Comparison of ENCODE assay signal across 1 cellular context in the genomic region with DNA sequence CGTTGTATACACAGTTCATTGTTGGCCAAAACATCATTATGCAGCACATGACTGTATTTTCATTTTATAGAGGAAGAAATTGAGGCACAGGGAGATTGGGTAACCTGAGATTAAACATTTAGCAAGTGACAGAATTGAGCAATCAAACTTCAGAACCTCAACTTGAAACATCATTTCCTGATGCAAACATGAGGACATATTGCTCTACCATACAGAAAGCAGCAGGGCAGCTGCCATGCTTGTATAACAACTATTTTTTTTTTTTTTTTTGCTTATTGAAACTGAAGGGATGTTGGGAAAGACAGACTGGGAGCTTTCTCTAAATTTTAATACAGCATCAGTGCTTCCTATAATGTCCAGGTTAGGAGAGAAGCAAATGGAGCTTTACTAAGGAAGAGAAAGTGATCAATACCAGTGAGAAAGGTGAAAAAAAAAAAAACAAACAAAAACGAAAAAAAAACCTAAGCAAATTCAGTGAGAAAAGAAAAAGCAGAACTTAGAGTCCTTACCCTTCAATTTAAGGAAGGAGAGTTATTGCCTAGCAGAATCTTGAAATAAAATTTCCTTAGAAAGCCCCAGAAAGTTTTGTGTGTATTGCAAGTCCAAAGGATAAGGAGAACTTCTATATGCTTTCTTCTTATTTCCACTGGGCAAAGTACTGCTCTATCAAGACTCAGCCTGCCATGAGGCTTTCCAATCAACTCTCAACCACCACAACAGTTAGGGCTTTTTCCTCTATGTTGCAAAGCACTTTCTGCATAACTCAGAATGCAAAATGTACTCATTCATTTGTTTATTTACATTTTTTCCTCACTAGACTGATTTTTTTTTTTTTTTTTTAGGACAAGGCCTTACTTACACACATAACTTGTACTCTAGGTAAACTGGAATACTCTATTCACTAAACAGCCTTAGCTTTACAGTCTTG.
TF ChIP-seq lines count a peak whose summit lies in the region.

No MANE protein-coding gene starts in this region.

TF ChIP-seq in GM12878, 131 proteins besides CTCF, POLR2A, EP300 and RAD21 (continued from another document):
- 0 out of 2 replicates have a peak, but pooled peaks have one; percentile 26 for TF ChIP-seq ATF2 (IDR thresholded peaks at IDR 0.05; ENCODE audit: low read length)
- no peak for TF ChIP-seq KLF5 (IDR thresholded peaks at IDR 0.05; ENCODE audit: partially characterized antibody)
- peak; percentile 18; the same call in 1 of the 2 replicates for TF ChIP-seq SMC3 (IDR thresholded peaks at IDR 0.05; ENCODE audit: borderline replicate concordance, low read length)
- no peak for TF ChIP-seq NR2C2 (IDR thresholded peaks at IDR 0.05; ENCODE audit: borderline replicate concordance, control insufficient read depth, insufficient read length, low read depth)
- TF ChIP-seq ZNF384 (IDR thresholded peaks at IDR 0.05; ENCODE audit: borderline replicate concordance, low read depth, low read length), result peak; percentile 84
- peak; percentile 75 for TF ChIP-seq CUX1 (IDR thresholded peaks at IDR 0.05; ENCODE audit: insufficient replicate concordance, low read depth, low read length)
- 0 out of 2 replicates have a peak, but pooled peaks have one; percentile 19 for TF ChIP-seq MTA2 (IDR thresholded peaks at IDR 0.05; ENCODE audit: low read depth)
- no peak for TF ChIP-seq ETV6 (conservative IDR thresholded peaks at IDR 0.05 in 1 of 2, IDR thresholded peaks at IDR 0.05 in 1 of 2; ENCODE audit: borderline replicate concordance in 1 of 2, low read depth in 1 of 2)
- TF ChIP-seq MYC (IDR thresholded peaks at IDR 0.05; ENCODE audit: insufficient read depth, insufficient read length, insufficient replicate concordance, low read length, severe bottlenecking), result no peak
- TF ChIP-seq JUNB (IDR thresholded peaks at IDR 0.05), result no peak
- TF ChIP-seq, protein P1, sequence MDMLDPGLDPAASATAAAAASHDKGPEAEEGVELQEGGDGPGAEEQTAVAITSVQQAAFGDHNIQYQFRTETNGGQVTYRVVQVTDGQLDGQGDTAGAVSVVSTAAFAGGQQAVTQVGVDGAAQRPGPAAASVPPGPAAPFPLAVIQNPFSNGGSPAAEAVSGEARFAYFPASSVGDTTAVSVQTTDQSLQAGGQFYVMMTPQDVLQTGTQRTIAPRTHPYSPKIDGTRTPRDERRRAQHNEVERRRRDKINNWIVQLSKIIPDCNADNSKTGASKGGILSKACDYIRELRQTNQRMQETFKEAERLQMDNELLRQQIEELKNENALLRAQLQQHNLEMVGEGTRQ (IDR thresholded peaks at IDR 0.05; ENCODE audit: borderline replicate concordance, low read depth, low read length), result no peak
- TF ChIP-seq ZNF687 (IDR thresholded peaks at IDR 0.05), result no peak
- TF ChIP-seq RELB (IDR thresholded peaks at IDR 0.05; ENCODE audit: low read depth), result 0 out of 2 replicates have a peak, but pooled peaks have one; percentile 26
- TF ChIP-seq IKZF2 (IDR thresholded peaks at IDR 0.05), result peak in 1 of 2 experiments; percentile 13; a peak in 1 of 4 replicates
- TF ChIP-seq POLR2AphosphoS5 (IDR thresholded peaks at IDR 0.05; ENCODE audit: low read length), result 0 out of 2 replicates have a peak, but pooled peaks have one; percentile 33
- TF ChIP-seq, protein P2, sequence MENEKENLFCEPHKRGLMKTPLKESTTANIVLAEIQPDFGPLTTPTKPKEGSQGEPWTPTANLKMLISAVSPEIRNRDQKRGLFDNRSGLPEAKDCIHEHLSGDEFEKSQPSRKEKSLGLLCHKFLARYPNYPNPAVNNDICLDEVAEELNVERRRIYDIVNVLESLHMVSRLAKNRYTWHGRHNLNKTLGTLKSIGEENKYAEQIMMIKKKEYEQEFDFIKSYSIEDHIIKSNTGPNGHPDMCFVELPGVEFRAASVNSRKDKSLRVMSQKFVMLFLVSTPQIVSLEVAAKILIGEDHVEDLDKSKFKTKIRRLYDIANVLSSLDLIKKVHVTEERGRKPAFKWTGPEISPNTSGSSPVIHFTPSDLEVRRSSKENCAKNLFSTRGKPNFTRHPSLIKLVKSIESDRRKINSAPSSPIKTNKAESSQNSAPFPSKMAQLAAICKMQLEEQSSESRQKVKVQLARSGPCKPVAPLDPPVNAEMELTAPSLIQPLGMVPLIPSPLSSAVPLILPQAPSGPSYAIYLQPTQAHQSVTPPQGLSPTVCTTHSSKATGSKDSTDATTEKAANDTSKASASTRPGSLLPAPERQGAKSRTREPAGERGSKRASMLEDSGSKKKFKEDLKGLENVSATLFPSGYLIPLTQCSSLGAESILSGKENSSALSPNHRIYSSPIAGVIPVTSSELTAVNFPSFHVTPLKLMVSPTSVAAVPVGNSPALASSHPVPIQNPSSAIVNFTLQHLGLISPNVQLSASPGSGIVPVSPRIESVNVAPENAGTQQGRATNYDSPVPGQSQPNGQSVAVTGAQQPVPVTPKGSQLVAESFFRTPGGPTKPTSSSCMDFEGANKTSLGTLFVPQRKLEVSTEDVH (IDR thresholded peaks at IDR 0.05; ENCODE audit: low read depth, partially characterized antibody), result no peak
- TF ChIP-seq, protein P3, sequence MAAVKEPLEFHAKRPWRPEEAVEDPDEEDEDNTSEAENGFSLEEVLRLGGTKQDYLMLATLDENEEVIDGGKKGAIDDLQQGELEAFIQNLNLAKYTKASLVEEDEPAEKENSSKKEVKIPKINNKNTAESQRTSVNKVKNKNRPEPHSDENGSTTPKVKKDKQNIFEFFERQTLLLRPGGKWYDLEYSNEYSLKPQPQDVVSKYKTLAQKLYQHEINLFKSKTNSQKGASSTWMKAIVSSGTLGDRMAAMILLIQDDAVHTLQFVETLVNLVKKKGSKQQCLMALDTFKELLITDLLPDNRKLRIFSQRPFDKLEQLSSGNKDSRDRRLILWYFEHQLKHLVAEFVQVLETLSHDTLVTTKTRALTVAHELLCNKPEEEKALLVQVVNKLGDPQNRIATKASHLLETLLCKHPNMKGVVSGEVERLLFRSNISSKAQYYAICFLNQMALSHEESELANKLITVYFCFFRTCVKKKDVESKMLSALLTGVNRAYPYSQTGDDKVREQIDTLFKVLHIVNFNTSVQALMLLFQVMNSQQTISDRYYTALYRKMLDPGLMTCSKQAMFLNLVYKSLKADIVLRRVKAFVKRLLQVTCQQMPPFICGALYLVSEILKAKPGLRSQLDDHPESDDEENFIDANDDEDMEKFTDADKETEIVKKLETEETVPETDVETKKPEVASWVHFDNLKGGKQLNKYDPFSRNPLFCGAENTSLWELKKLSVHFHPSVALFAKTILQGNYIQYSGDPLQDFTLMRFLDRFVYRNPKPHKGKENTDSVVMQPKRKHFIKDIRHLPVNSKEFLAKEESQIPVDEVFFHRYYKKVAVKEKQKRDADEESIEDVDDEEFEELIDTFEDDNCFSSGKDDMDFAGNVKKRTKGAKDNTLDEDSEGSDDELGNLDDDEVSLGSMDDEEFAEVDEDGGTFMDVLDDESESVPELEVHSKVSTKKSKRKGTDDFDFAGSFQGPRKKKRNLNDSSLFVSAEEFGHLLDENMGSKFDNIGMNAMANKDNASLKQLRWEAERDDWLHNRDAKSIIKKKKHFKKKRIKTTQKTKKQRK (IDR thresholded peaks at IDR 0.05; ENCODE audit: low read depth, low read length), result no peak
- TF ChIP-seq NBN (IDR thresholded peaks at IDR 0.05), result peak; percentile 60
- no peak for TF ChIP-seq SMARCA5 (IDR thresholded peaks at IDR 0.05)
- TF ChIP-seq, protein P4, sequence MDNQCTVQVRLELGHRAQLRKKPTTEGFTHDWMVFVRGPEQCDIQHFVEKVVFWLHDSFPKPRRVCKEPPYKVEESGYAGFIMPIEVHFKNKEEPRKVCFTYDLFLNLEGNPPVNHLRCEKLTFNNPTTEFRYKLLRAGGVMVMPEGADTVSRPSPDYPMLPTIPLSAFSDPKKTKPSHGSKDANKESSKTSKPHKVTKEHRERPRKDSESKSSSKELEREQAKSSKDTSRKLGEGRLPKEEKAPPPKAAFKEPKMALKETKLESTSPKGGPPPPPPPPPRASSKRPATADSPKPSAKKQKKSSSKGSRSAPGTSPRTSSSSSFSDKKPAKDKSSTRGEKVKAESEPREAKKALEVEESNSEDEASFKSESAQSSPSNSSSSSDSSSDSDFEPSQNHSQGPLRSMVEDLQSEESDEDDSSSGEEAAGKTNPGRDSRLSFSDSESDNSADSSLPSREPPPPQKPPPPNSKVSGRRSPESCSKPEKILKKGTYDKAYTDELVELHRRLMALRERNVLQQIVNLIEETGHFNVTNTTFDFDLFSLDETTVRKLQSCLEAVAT (IDR thresholded peaks at IDR 0.05), result no peak
